In genomic region chr13:110340812-110341444, GRCh38 we compare ENCODE assay signal across 9 cellular contexts. TPM values are rescaled to one million over a fixed set of nuclear protein-coding genes. Genes with fewer than 3 reads are reported as not detected.
DNase-seq lines count a peak whose midpoint lies in the region; ATAC-seq, FAIRE-seq and TF ChIP-seq lines count a peak whose summit lies in the region.
"Had no signal": no experiment of that assay in that cellular context is flagged by ENCODE, and none has a peak within 500 bp of the region (broad histone marks: within the 10 kb centered on the region; RNA-seq: fewer than 3 reads in every experiment).

No MANE protein-coding gene starts in this region.

- TF ChIP-seq POLR2A in sigmoid colon (IDR thresholded peaks at IDR 0.05) = peak; percentile 59 to 78
- no peak for TF ChIP-seq POLR2A in H54 (IDR thresholded peaks at IDR 0.05; ENCODE audit: low read depth, low read length)

- 28 to 72% methylated on average over 24 of the region's 24 CpGs for WGBS in sigmoid colon, 2 donors

- H3K9me3 ChIP-seq in sigmoid colon = no peaks in the 10 kb centered on the region

- H3K4me3 ChIP-seq in sigmoid colon = peak overlapping the region in 3 of 4 donors; percentile 18 to 29 (median 26)

- peak overlapping the region; percentile 88 to 100 (median 94) for H3K27ac ChIP-seq in sigmoid colon

- peak; percentile 48 for DNase-seq in AG20443 (ENCODE audit: low spot score)
- peak; percentile 46 for DNase-seq in activated T-cell treated with anti-CD3 and anti-CD28 coated beads, Interleukin-2, amount 50 U/mL, for 1 hour
- DNase-seq in Right ventricle myocardium inferior (ENCODE audit: missing footprints) = peak; percentile 91
- peak; percentile 98 for DNase-seq in sigmoid colon
- no peak for DNase-seq in UCSD-AML1 (lab: John Stamatoyannopoulos, UW; ENCODE audit: unreplicated experiment)
- no peak for DNase-seq in H54 (ENCODE audit: insufficient read length, low spot score)

- H3K4me1 ChIP-seq in sigmoid colon = peaks cover 0 to 91% (median 88%) of the 10 kb centered on the region in 4 donors

- H3K36me3 ChIP-seq in sigmoid colon = no peaks in the 10 kb centered on the region

- intact Hi-C loops in Right ventricle myocardium inferior (cut with DNase I) (loop anchor here (5.0 kb wide), 1 partner anchor 34 kb away; the partner anchor contains the start of genes COL4A1 and COL4A2), sigmoid colon (cut with DNase I) (loop anchor here (2.0 kb wide), 1 partner anchor 48 kb away; no protein-coding TSS in a partner anchor)

- TF ChIP-seq CTCF in sigmoid colon (IDR thresholded peaks at IDR 0.05) = no peak

- no peaks in the 10 kb centered on the region for H3K27me3 ChIP-seq in sigmoid colon

- no peak for FAIRE-seq in H54 (lab: Jason Lieb, UNC)

- TF ChIP-seq EP300 in sigmoid colon (IDR thresholded peaks at IDR 0.05) = peak; percentile 45 to 94 (median 74)

- ATAC-seq in HG02981 (IDR thresholded peaks at IDR 0.05; ENCODE audit: unreplicated experiment) (peak; percentile 50), Right ventricle myocardium inferior (peak; percentile 50), HG03196 (IDR thresholded peaks at IDR 0.05; ENCODE audit: unreplicated experiment) (no peak)

RNA-seq across cellular contexts. Expression of gene COL4A2, which starts 33.8 kb away (rescaled TPM):
- total RNA-seq in Right ventricle myocardium inferior = 126 TPM
- 1,000 to 10,000 TPM in 1 of 4 donors, 100 to 1,000 TPM in 3; 306 to 1,039 (median 489) TPM for total RNA-seq in sigmoid colon
- polyA plus RNA-seq in sigmoid colon = 10 to 100 TPM; 24.0 to 83.5 (median 25.2) TPM
- total RNA-seq: activated CD8-positive, alpha-beta memory T cell treated with anti-CD3 and anti-CD28 coated beads for 36 hours had no signal

RNA-seq across cellular contexts. Expression of gene COL4A1, which starts 34.0 kb away (rescaled TPM):
- total RNA-seq in Right ventricle myocardium inferior (128 TPM), sigmoid colon (100 to 1,000 TPM; 235 to 598 (median 350) TPM)
- polyA plus RNA-seq in sigmoid colon = 10 to 100 TPM in 2 of 3 donors, 1 to 10 TPM in 1; 9.2 to 60.5 (median 10.8) TPM
- total RNA-seq: activated CD8-positive, alpha-beta memory T cell treated with anti-CD3 and anti-CD28 coated beads for 36 hours had no signal

Comparison
In these comparisons a context has a peak if more than half of its experiments do, and no peak if none do; other contexts are left out.
1. DNase-seq: peak in AG20443 (single experiment), activated T-cell treated with anti-CD3 and anti-CD28 coated beads, Interleukin-2, amount 50 U/mL, for 1 hour (single experiment), Right ventricle myocardium inferior (single experiment) and sigmoid colon (single experiment); none in UCSD-AML1 (single experiment) and H54 (single experiment).